In the genomic region with DNA sequence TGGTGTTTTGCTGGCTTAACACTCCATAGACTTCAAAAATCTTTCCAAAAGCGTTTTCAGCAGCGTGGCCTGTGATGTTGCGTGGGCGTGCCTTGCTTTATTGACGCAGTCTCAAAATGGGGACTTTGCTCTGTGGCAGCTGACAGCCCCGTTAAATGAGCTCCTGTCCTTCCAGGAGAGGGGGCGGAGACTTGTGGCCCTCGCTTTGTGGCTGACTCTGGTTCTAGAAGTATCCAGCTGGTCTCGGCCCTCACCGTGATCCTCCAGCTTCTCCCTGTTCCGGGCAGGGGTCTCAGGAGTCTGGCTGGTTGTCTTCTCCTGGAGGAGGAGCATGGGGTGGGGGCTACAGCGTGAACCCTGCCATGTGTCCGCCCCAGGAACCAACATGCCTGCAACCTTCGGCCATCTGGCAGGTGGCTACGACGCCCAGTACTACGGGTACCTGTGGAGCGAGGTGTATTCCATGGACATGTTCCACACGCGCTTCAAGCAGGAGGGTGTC, we compare ENCODE assay signal across 17 cellular contexts. TPM values are rescaled to one million over a fixed set of nuclear protein-coding genes. Genes with fewer than 3 reads are reported as not detected.
DNase-seq lines count a peak whose midpoint lies in the region; ATAC-seq and FAIRE-seq lines count a peak whose summit lies in the region.
"Had no signal": no experiment of that assay in that cellular context is flagged by ENCODE, and none has a peak within 500 bp of the region (broad histone marks: within the 10 kb centered on the region; RNA-seq: fewer than 3 reads in every experiment).

No MANE protein-coding gene starts in this region.

- H3K9me3 ChIP-seq in small intestine (ENCODE audit: control insufficient read depth, low read depth), result no peaks in the 10 kb centered on the region

- H3K36me3 ChIP-seq in H7 (replicated peaks; ENCODE audit: control insufficient read depth, insufficient read depth, low read length), result peaks cover 13% of the 10 kb centered on the region
- H3K36me3 ChIP-seq in small intestine (ENCODE audit: control insufficient read depth in 2 of 2, insufficient read depth in 2 of 2, low read length in 2 of 2), result peaks cover 5 to 9% of the 10 kb centered on the region in 2 donors

- no peak overlapping the region for H3K4me3 ChIP-seq in H7 (ENCODE audit: insufficient read depth, low read depth, low read length)
- H3K4me3 ChIP-seq in small intestine (ENCODE audit: low read depth in 1 of 2, low read length in 2 of 2), result peak overlapping the region in 1 of 2 donors; percentile 46

- no peak for FAIRE-seq in small intestine (lab: Jason Lieb, UNC)
- FAIRE-seq: RCC 7860 had no signal

- in situ Hi-C loops in G401 (cut with HindIII; ENCODE audit: low sequenced_read_pairs), result no loop called here

- peak; percentile 82 for ATAC-seq in left colon
- no peak for ATAC-seq in HG03571 (IDR thresholded peaks at IDR 0.05; ENCODE audit: unreplicated experiment)
- no peak for ATAC-seq in GM18861 (IDR thresholded peaks at IDR 0.05; ENCODE audit: unreplicated experiment)
- ATAC-seq: CD8-positive, alpha-beta T cell had no signal

- DNase-seq in G401 (ENCODE audit: low spot score), result peak; percentile 23
- DNase-seq in H7, result peak; percentile 44
- peak; percentile 70 to 72 for DNase-seq in left colon
- peak; percentile 93 for DNase-seq in small intestine
- no peak for DNase-seq in activated T-cell treated with anti-CD3 and anti-CD28 coated beads, Interleukin-2, amount 50 U/mL, for 1 hour
- DNase-seq: AML-193; CD8-positive, alpha-beta T cell; DMS 273 treated with DMSO at 0.1 percent for 48 hours; H9; MV-4-11; NCI-H1417 treated with DMSO at 0.1 percent for 48 hours; NCI-H2029 treated with DMSO at 0.1 percent for 48 hours; NCI-H510A treated with DMSO at 0.1 percent for 48 hours; SHP77 treated with DMSO at 0.1 percent for 48 hours had no signal

- peaks cover 2 to 5% of the 10 kb centered on the region in 2 donors for H3K4me1 ChIP-seq in small intestine (ENCODE audit: control insufficient read depth in 2 of 2, insufficient read depth in 1 of 2, low read depth in 1 of 2, low read length in 1 of 2)

- intact Hi-C loops in left colon (cut with DNase I, micrococcal nuclease), result no loop called here

- WGBS in small intestine, 3 donors, result 34 to 75% (median 56%) methylated on average over 20 of the region's 20 CpGs

- H3K27me3 ChIP-seq in H7 (ENCODE audit: control insufficient read depth, insufficient read depth, low read length) (no peaks in the 10 kb centered on the region), small intestine (ENCODE audit: control insufficient read depth in 2 of 2, insufficient read depth in 2 of 2, low read length in 2 of 2) (no peaks in the 10 kb centered on the region)

- H3K27ac ChIP-seq in small intestine (ENCODE audit: low read depth in 1 of 2, low read length in 1 of 2), result peak overlapping the region; percentile 74 to 99

RNA-seq across cellular contexts. Expression of a gene that starts 8.4 kb away (rescaled TPM):
- 4.1 and 6.1 TPM in 2 replicates for total RNA-seq in G401 (2014; rRNA removed; shearing (Covaris generic))
- 5.3 and 6.8 TPM in 2 replicates for total RNA-seq in H7 (2014; rRNA removed; shearing (Covaris generic))
- total RNA-seq in left colon, result 1 to 10 TPM; 4.1 to 4.3 TPM
- polyA plus RNA-seq in small intestine, result 1 to 10 TPM; 2.0 to 6.7 (median 3.2) TPM

RNA-seq across cellular contexts. Expression of a gene that starts 26.0 kb away (rescaled TPM):
- total RNA-seq in G401 (2014; rRNA removed; shearing (Covaris generic)), result 278 and 385 TPM in 2 replicates
- total RNA-seq in H7 (2014; rRNA removed; shearing (Covaris generic)), result 206 and 287 TPM in 2 replicates
- 10 to 100 TPM; 43.6 to 46.0 TPM for total RNA-seq in left colon
- 10 to 100 TPM; 77.5 to 86.3 (median 78.6) TPM for polyA plus RNA-seq in small intestine

RNA-seq across cellular contexts. Expression of a gene that starts 28.2 kb away (rescaled TPM):
- total RNA-seq in G401 (2014; rRNA removed; shearing (Covaris generic)), result 133 and 143 TPM in 2 replicates
- total RNA-seq in H7 (2014; rRNA removed; shearing (Covaris generic)), result 97.4 and 103 TPM in 2 replicates
- total RNA-seq in left colon, result 10 to 100 TPM; 39.6 to 52.3 TPM
- 10 to 100 TPM; 62.6 to 79.5 (median 76.7) TPM for polyA plus RNA-seq in small intestine

RNA-seq across cellular contexts. Expression of a gene that starts 30.0 kb away (rescaled TPM):
- 5.3 and 19.0 TPM in 2 replicates for total RNA-seq in G401 (2014; rRNA removed; shearing (Covaris generic))
- total RNA-seq in H7 (2014; rRNA removed; shearing (Covaris generic)), result 1.9 and 2.0 TPM in 2 replicates
- total RNA-seq in left colon, result 1 to 10 TPM; 5.2 to 5.5 TPM
- polyA plus RNA-seq in small intestine, result 1 to 10 TPM; 1.5 to 2.2 (median 1.6) TPM

RNA-seq across cellular contexts. Expression of a gene that starts 55.9 kb away (rescaled TPM):
- 0.25 and 0.31 TPM in 2 replicates for total RNA-seq in G401 (2014; rRNA removed; shearing (Covaris generic))
- total RNA-seq in H7 (2014; rRNA removed; shearing (Covaris generic)), result under 0.01 TPM in 2 replicates
- total RNA-seq in left colon, result under 1 TPM in 1 of 2 donors, not detected in 1; 0.12 TPM
- polyA plus RNA-seq in small intestine, result under 1 TPM in 1 of 3 donors, not detected in 2; 0.03 TPM
- total RNA-seq: CD8-positive, alpha-beta T cell; H9 had no signal
